ENCODE assay signal across 8 cellular contexts in genomic region chr14:69612014-69612758, GRCh38. TPM values are rescaled to one million over a fixed set of nuclear protein-coding genes. Genes with fewer than 3 reads are reported as not detected.
DNase-seq lines count a peak whose midpoint lies in the region; ATAC-seq, FAIRE-seq and TF ChIP-seq lines count a peak whose summit lies in the region.

No MANE protein-coding gene starts in this region.

- ATAC-seq in GM19452 (IDR thresholded peaks at IDR 0.05; ENCODE audit: unreplicated experiment): peak; percentile 14

- H3K9me3 ChIP-seq in kidney (ENCODE audit: control insufficient read depth in 1 of 2, low read length in 2 of 2): no peaks in the 10 kb centered on the region

- H3K9ac ChIP-seq in kidney (ENCODE audit: low read length in 2 of 2): peak overlapping the region; percentile 83 to 95

- FAIRE-seq in HTR-8/SVneo (lab: Jason Lieb, UNC): no peak
- FAIRE-seq in kidney (lab: Jason Lieb, UNC): no peak

- H3K4me3 ChIP-seq in cardiac fibroblast (replicated peaks in 1 of 2; ENCODE audit: low read depth in 2 of 2, low read length in 2 of 2) (peak overlapping the region; percentile 82 to 92), kidney (ENCODE audit: low read length in 2 of 2) (peak overlapping the region; percentile 84 to 90)

- DNase-seq in AML-193 (lab: John Stamatoyannopoulos, UW) (peak; percentile 34 to 54), HTR-8/SVneo (ENCODE audit: insufficient read length, low spot score) (peak; percentile 68), T-helper 1 cell (peak; percentile 11 to 62 (median 43)), cardiac fibroblast (ENCODE audit: low read depth in 2 of 2) (peak; percentile 28), kidney (peak; percentile 81), GM10266 (ENCODE audit: extremely low spot score) (no peak)
- DNase-seq in stimulated activated CD4-positive, alpha-beta T cell treated with anti-CD3 and anti-CD28 coated beads, Interleukin-2, amount 100 ng/mL, for 24 hours: peak; percentile 46 to 55

- H3K36me3 ChIP-seq in kidney (ENCODE audit: control insufficient read depth in 1 of 2, insufficient read depth in 2 of 2, low read length in 2 of 2): no peaks in the 10 kb centered on the region

- intact Hi-C loops in kidney (cut with DNase I): no loop called here

- TF ChIP-seq CTCF in cardiac fibroblast (IDR thresholded peaks at IDR 0.05; ENCODE audit: low read depth, low read length): no peak
- no peak for TF ChIP-seq CTCF in kidney (IDR thresholded peaks at IDR 0.05; ENCODE audit: borderline replicate concordance, extremely low read depth, insufficient read depth)
- TF ChIP-seq CTCF in GM10266 (IDR thresholded peaks at IDR 0.05; ENCODE audit: control insufficient read depth, insufficient read depth, low read depth, missing control alignments): no peak

- H3K4me1 ChIP-seq in kidney (ENCODE audit: control insufficient read depth in 1 of 2, insufficient read depth in 1 of 2, low read depth in 1 of 2, low read length in 2 of 2): peaks cover 36 to 47% of the 10 kb centered on the region in 2 donors

- H3K27ac ChIP-seq in kidney (ENCODE audit: low read depth in 2 of 2, low read length in 2 of 2): peak overlapping the region; percentile 92 to 94

RNA-seq across cellular contexts. Expression of gene SUSD6, which starts 0.8 kb away (rescaled TPM):
- total RNA-seq in kidney: 84.2 TPM
- 14.3 TPM for polyA plus RNA-seq in kidney (ENCODE audit: insufficient read depth, low read depth, low replicate concordance)

RNA-seq across cellular contexts. Expression of gene CCDC177, which starts 37.5 kb away (rescaled TPM):
- total RNA-seq in kidney: not detected
- polyA plus RNA-seq in kidney (ENCODE audit: insufficient read depth, low read depth, low replicate concordance): not detected
